ENCODE assay signal across 15 cellular contexts in genomic region chr10:6134099-6134880, GRCh38. TPM values are rescaled to one million over a fixed set of nuclear protein-coding genes. Genes with fewer than 3 reads are reported as not detected.
DNase-seq lines count a peak whose midpoint lies in the region; ATAC-seq and TF ChIP-seq lines count a peak whose summit lies in the region.
"Had no signal": no experiment of that assay in that cellular context is flagged by ENCODE, and none has a peak within 500 bp of the region (broad histone marks: within the 10 kb centered on the region; RNA-seq: fewer than 3 reads in every experiment).

No MANE protein-coding gene starts in this region.

- no peaks in the 10 kb centered on the region for H3K9me3 ChIP-seq in CD4-positive, alpha-beta T cell (ENCODE audit: control insufficient read depth, low read length)
- H3K9me3 ChIP-seq: MG63 had no signal

- TF ChIP-seq CTCF in CD4-positive, alpha-beta T cell (IDR thresholded peaks at IDR 0.05), result no peak

- peak overlapping the region; percentile 45 for H3K27ac Mint-ChIP-seq in activated CD4-positive, alpha-beta T cell treated with anti-CD3 and anti-CD28 coated beads, Interleukin-2, amount 10 ng/mL, durations not matched to agents 24 days and 14 days
- peak overlapping the region; percentile 69 for H3K27ac Mint-ChIP-seq in CD4-positive, alpha-beta T cell
- peak overlapping the region; percentile 50 for H3K27ac Mint-ChIP-seq in activated T-helper 1 cell treated with anti-CD3 and anti-CD28 coated beads, Interleukin-12 subunit alpha, Interleukin-12 subunit beta, Interleukin-2, Interleukin-4 antibody, amounts not matched to agents 30 ng/mL and 10 ng/mL and 1 ng/mL, durations not matched to agents 14 hours and 24 hours and 36 hours

- no peaks in the 10 kb centered on the region for H3K36me3 Mint-ChIP-seq in activated CD4-positive, alpha-beta T cell treated with anti-CD3 and anti-CD28 coated beads, Interleukin-2, amount 10 ng/mL, durations not matched to agents 24 days and 14 days (ENCODE audit: low read depth)
- no peaks in the 10 kb centered on the region for H3K36me3 Mint-ChIP-seq in CD4-positive, alpha-beta T cell (ENCODE audit: low read depth)
- no peaks in the 10 kb centered on the region for H3K36me3 Mint-ChIP-seq in activated T-helper 1 cell treated with anti-CD3 and anti-CD28 coated beads, Interleukin-12 subunit alpha, Interleukin-12 subunit beta, Interleukin-2, Interleukin-4 antibody, amounts not matched to agents 30 ng/mL and 10 ng/mL and 1 ng/mL, durations not matched to agents 14 hours and 24 hours and 36 hours (ENCODE audit: low read depth)

- ATAC-seq in CD4-positive, alpha-beta T cell (ENCODE audit: poor library complexity), result no peak
- ATAC-seq in sciatic nerve (no peak), HG03469 (IDR thresholded peaks at IDR 0.05; ENCODE audit: unreplicated experiment) (no peak)

- H3K27me3 Mint-ChIP-seq in activated CD4-positive, alpha-beta T cell treated with anti-CD3 and anti-CD28 coated beads, Interleukin-2, amount 10 ng/mL, durations not matched to agents 24 days and 14 days, result peaks cover 1% of the 10 kb centered on the region
- H3K27me3 Mint-ChIP-seq in CD4-positive, alpha-beta T cell, result no peaks in the 10 kb centered on the region
- H3K27me3 Mint-ChIP-seq in activated T-helper 1 cell treated with anti-CD3 and anti-CD28 coated beads, Interleukin-12 subunit alpha, Interleukin-12 subunit beta, Interleukin-2, Interleukin-4 antibody, amounts not matched to agents 30 ng/mL and 10 ng/mL and 1 ng/mL, durations not matched to agents 14 hours and 24 hours and 36 hours (ENCODE audit: insufficient read depth), result peaks cover 9% of the 10 kb centered on the region

- POLR2A ChIA-PET in CD4-positive, alpha-beta T cell (lab: Charles Lee), result interaction anchor here (1.5 to 2.4 kb wide), 3 partner anchors 10 to 276 kb away, joined by 4 to 14 read pairs (median 8); no protein-coding TSS in a partner anchor

- no peaks in the 10 kb centered on the region for H3K9me3 Mint-ChIP-seq in activated CD4-positive, alpha-beta T cell treated with anti-CD3 and anti-CD28 coated beads, Interleukin-2, amount 10 ng/mL, durations not matched to agents 24 days and 14 days
- H3K9me3 Mint-ChIP-seq in CD4-positive, alpha-beta T cell, result no peaks in the 10 kb centered on the region
- H3K9me3 Mint-ChIP-seq in activated T-helper 1 cell treated with anti-CD3 and anti-CD28 coated beads, Interleukin-12 subunit alpha, Interleukin-12 subunit beta, Interleukin-2, Interleukin-4 antibody, amounts not matched to agents 30 ng/mL and 10 ng/mL and 1 ng/mL, durations not matched to agents 14 hours and 24 hours and 36 hours, result no peaks in the 10 kb centered on the region

- H3K4me3 Mint-ChIP-seq in activated CD4-positive, alpha-beta T cell treated with anti-CD3 and anti-CD28 coated beads, Interleukin-2, amount 10 ng/mL, durations not matched to agents 24 days and 14 days, result no peak overlapping the region
- H3K4me3 Mint-ChIP-seq in CD4-positive, alpha-beta T cell, result no peak overlapping the region
- peak overlapping the region; percentile 46 for H3K4me3 Mint-ChIP-seq in activated T-helper 1 cell treated with anti-CD3 and anti-CD28 coated beads, Interleukin-12 subunit alpha, Interleukin-12 subunit beta, Interleukin-2, Interleukin-4 antibody, amounts not matched to agents 30 ng/mL and 10 ng/mL and 1 ng/mL, durations not matched to agents 14 hours and 24 hours and 36 hours
- H3K4me3 Mint-ChIP-seq: CD14-positive monocyte had no signal

- H3K27ac ChIP-seq in CD4-positive, alpha-beta T cell (ENCODE audit: low read depth, low read length), result no peak overlapping the region

- H3K4me1 Mint-ChIP-seq in activated CD4-positive, alpha-beta T cell treated with anti-CD3 and anti-CD28 coated beads, Interleukin-2, amount 10 ng/mL, durations not matched to agents 24 days and 14 days, result peaks cover 48% of the 10 kb centered on the region
- H3K4me1 Mint-ChIP-seq in CD4-positive, alpha-beta T cell (ENCODE audit: low read depth), result peaks cover 35% of the 10 kb centered on the region
- H3K4me1 Mint-ChIP-seq in activated T-helper 1 cell treated with anti-CD3 and anti-CD28 coated beads, Interleukin-12 subunit alpha, Interleukin-12 subunit beta, Interleukin-2, Interleukin-4 antibody, amounts not matched to agents 30 ng/mL and 10 ng/mL and 1 ng/mL, durations not matched to agents 14 hours and 24 hours and 36 hours (ENCODE audit: low read depth), result peaks cover 63% of the 10 kb centered on the region

- no peaks in the 10 kb centered on the region for H3K27me3 ChIP-seq in CD4-positive, alpha-beta T cell (ENCODE audit: control insufficient read depth, insufficient read depth, low read length)
- H3K27me3 ChIP-seq: MG63 had no signal

- CTCF ChIA-PET in CD4-positive, alpha-beta T cell (lab: Charles Lee), result interaction anchor here (0.9 to 1.7 kb wide), 4 partner anchors 17 to 68 kb away, joined by 3 to 5 read pairs (median 4); partner anchors contain the start of gene PFKFB3

- DNase-seq in activated CD4-positive, alpha-beta T cell treated with anti-CD3 and anti-CD28 coated beads, Interleukin-2, amount 10 ng/mL, durations not matched to agents 24 days and 14 days, result no peak
- no peak for DNase-seq in activated CD4-positive, alpha-beta T cell treated with anti-CD3 and anti-CD28 coated beads, Interleukin-2, amount 50 U/mL, for 1 hour
- no peak for DNase-seq in CD4-positive, alpha-beta T cell
- DNase-seq in activated T-helper 1 cell treated with anti-CD3 and anti-CD28 coated beads, Interleukin-12 subunit alpha, Interleukin-12 subunit beta, Interleukin-2, Interleukin-4 antibody, amounts not matched to agents 30 ng/mL and 10 ng/mL and 1 ng/mL, durations not matched to agents 14 hours and 24 hours and 36 hours (ENCODE audit: low spot score), result no peak
- DNase-seq in sciatic nerve (ENCODE audit: low spot score) (peak; percentile 41), kidney glomerular epithelial cell (lab: John Stamatoyannopoulos, UW) (no peak)
- DNase-seq in effector CD8-positive, alpha-beta T cell (lab: John Stamatoyannopoulos, UW), result no peak
- DNase-seq: DMS79, MG63, NCI-H1105 treated with DMSO at 0.1 percent for 48 hours, NCI-H1930, NCI-H510A treated with DMSO at 0.1 percent for 48 hours, SHP77 had no signal

- intact Hi-C loops in activated CD4-positive, alpha-beta T cell treated with anti-CD3 and anti-CD28 coated beads, Interleukin-2, amount 10 ng/mL, durations not matched to agents 24 days and 14 days (cut with micrococcal nuclease), result loop anchor here (10.0 kb wide), 1 partner anchor 361 kb away; no protein-coding TSS in a partner anchor
- intact Hi-C loops in CD4-positive, alpha-beta T cell (cut with DNase I, micrococcal nuclease), result no loop called here
- intact Hi-C loops in activated T-helper 1 cell treated with anti-CD3 and anti-CD28 coated beads, Interleukin-12 subunit alpha, Interleukin-12 subunit beta, Interleukin-2, Interleukin-4 antibody, amounts not matched to agents 30 ng/mL and 10 ng/mL and 1 ng/mL, durations not matched to agents 14 hours and 24 hours and 36 hours (cut with micrococcal nuclease), result loop anchor here (10.0 kb wide), 1 partner anchor 371 kb away; no protein-coding TSS in a partner anchor
- intact Hi-C loops in sciatic nerve (cut with DNase I), result no loop called here

RNA-seq across cellular contexts. Expression of gene RBM17, which starts 45.5 kb away (rescaled TPM):
- 258 and 262 TPM in 2 replicates for total RNA-seq in activated CD4-positive, alpha-beta T cell treated with anti-CD3 and anti-CD28 coated beads, Interleukin-2, amount 10 ng/mL, durations not matched to agents 24 days and 14 days
- total RNA-seq in CD4-positive, alpha-beta T cell, result 100 to 1,000 TPM; 143 to 150 TPM
- total RNA-seq in activated T-helper 1 cell treated with anti-CD3 and anti-CD28 coated beads, Interleukin-12 subunit alpha, Interleukin-12 subunit beta, Interleukin-2, Interleukin-4 antibody, amounts not matched to agents 30 ng/mL and 10 ng/mL and 1 ng/mL, durations not matched to agents 14 hours and 24 hours and 36 hours, result 265 and 283 TPM in 2 replicates
- total RNA-seq in sciatic nerve, result 95.0 TPM

Comparison
In these comparisons a context has a peak if more than half of its experiments do, and no peak if none do; other contexts are left out.
1. intact Hi-C loops: an anchor here in activated CD4-positive, alpha-beta T cell treated with anti-CD3 and anti-CD28 coated beads, Interleukin-2, amount 10 ng/mL, durations not matched to agents 24 days and 14 days (10.0 kb wide) and activated T-helper 1 cell treated with anti-CD3 and anti-CD28 coated beads, Interleukin-12 subunit alpha, Interleukin-12 subunit beta, Interleukin-2, Interleukin-4 antibody, amounts not matched to agents 30 ng/mL and 10 ng/mL and 1 ng/mL, durations not matched to agents 14 hours and 24 hours and 36 hours (10.0 kb wide); none called in CD4-positive, alpha-beta T cell and sciatic nerve.